ENCODE assay signal across 37 cellular contexts in the genomic region with DNA sequence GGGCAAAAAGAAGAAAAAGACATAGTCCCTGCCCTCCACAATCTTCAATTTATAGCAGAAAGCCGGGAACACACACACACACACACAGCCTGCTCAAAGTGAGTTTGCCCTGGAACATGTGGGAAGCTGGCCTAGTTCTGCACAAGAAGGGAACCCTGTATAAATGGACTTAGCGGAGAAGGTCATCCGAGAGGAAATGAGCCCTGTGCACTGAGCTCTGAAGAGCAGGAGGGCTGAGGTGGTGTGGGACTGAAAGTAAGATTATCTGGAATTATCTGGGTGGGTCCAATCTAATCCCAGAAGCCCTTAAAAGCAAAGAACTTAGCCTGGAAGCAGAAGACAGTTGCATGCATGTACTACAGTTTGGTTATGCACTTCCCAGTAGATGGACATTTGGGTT.
"Had no signal": no experiment of that assay in that cellular context is flagged by ENCODE, and none has a peak within 500 bp of the region (broad histone marks: within the 10 kb centered on the region; RNA-seq: fewer than 3 reads in every experiment).

No MANE protein-coding gene starts in this region.

- H3K27me3 Mint-ChIP-seq: activated B cell treated with CpG ODN at 0.5 μM for 24 hours; activated CD4-positive, alpha-beta memory T cell treated with anti-CD3 and anti-CD28 coated beads for 36 hours; activated CD8-positive, alpha-beta T cell treated with anti-CD3 and anti-CD28 coated beads for 36 hours; activated naive CD8-positive, alpha-beta T cell treated with anti-CD3 and anti-CD28 coated beads for 36 hours; activated T-helper 17 cell treated with anti-CD3 and anti-CD28 coated beads, Interleukin-2, amount 50 U/mL, for 72 hours had no signal

- H3K4me3 Mint-ChIP-seq: activated B cell treated with CpG ODN at 0.5 μM for 24 hours; activated CD4-positive, alpha-beta memory T cell treated with anti-CD3 and anti-CD28 coated beads for 36 hours; activated CD4-positive, alpha-beta T cell treated with anti-CD3 and anti-CD28 coated beads, Interleukin-2, amount 10 ng/mL, durations not matched to agents 24 days and 14 days; activated CD8-positive, alpha-beta T cell treated with anti-CD3 and anti-CD28 coated beads for 36 hours; activated naive CD4-positive, alpha-beta T cell treated with anti-CD3 and anti-CD28 coated beads for 36 hours; activated naive CD8-positive, alpha-beta T cell treated with anti-CD3 and anti-CD28 coated beads for 36 hours; activated T-cell treated with anti-CD3 and anti-CD28 coated beads, Interleukin-2, amount 50 U/mL, for 4 hours; activated T-cell treated with anti-CD3 and anti-CD28 coated beads, Interleukin-2, amount 50 U/mL, for 72 hours; activated T-helper 1 cell treated with anti-CD3 and anti-CD28 coated beads, Interleukin-12 subunit alpha, Interleukin-12 subunit beta, Interleukin-2, Interleukin-4 antibody, amounts not matched to agents 30 ng/mL and 10 ng/mL and 1 ng/mL, durations not matched to agents 14 hours and 24 hours and 36 hours; activated T-helper 17 cell treated with anti-CD3 and anti-CD28 coated beads, Interleukin-2, amount 50 U/mL, for 72 hours; T-helper 1 cell treated with Interleukin-12 subunit alpha and Interleukin-12 subunit beta and Interleukin-4 antibody, amounts not matched to agents 30 μg/mL and 1 μg/mL, for 36 hours; T-helper 2 cell treated with Interferon-gamma antibody and Interleukin-4, amounts not matched to agents 5 μg/mL and 100 μg/mL, for 36 hours had no signal

- H3K4me1 Mint-ChIP-seq: activated B cell treated with CpG ODN at 0.5 μM for 24 hours; activated CD4-positive, alpha-beta T cell treated with anti-CD3 and anti-CD28 coated beads, Interleukin-2, amount 10 ng/mL, durations not matched to agents 24 days and 14 days; activated naive CD8-positive, alpha-beta T cell treated with anti-CD3 and anti-CD28 coated beads for 36 hours; activated T-helper 17 cell treated with anti-CD3 and anti-CD28 coated beads, Interleukin-2, amount 50 U/mL, for 72 hours had no signal

- H3K9me3 ChIP-seq: adrenal gland, body of pancreas, breast epithelium had no signal

- H3K36me3 ChIP-seq: adrenal gland, brain microvascular endothelial cell, breast epithelium had no signal

- FAIRE-seq: astrocyte, TTC549 had no signal

- H3K4me3 ChIP-seq: adrenal gland, body of pancreas, breast epithelium had no signal

- H3K4me1 ChIP-seq: adrenal gland, body of pancreas, breast epithelium had no signal

- ATAC-seq: activated CD8-positive, alpha-beta T cell treated with anti-CD3 and anti-CD28 coated beads for 36 hours; activated naive CD4-positive, alpha-beta T cell treated with anti-CD3 and anti-CD28 coated beads, Interleukin-2, amount 50 U/mL, for 72 hours; activated T-cell treated with anti-CD3 and anti-CD28 coated beads, Interleukin-2, amount 50 U/mL, for 4 hours; activated T-cell treated with anti-CD3 and anti-CD28 coated beads, Interleukin-2, amount 50 U/mL, for 72 hours; activated T-helper 17 cell treated with anti-CD3 and anti-CD28 coated beads, Interleukin-2, amount 50 U/mL, for 72 hours; body of pancreas had no signal

- H3K27me3 ChIP-seq: adrenal gland, body of pancreas, brain microvascular endothelial cell, breast epithelium had no signal

- H3K27ac ChIP-seq: adrenal gland, body of pancreas, brain microvascular endothelial cell, breast epithelium, VCaP had no signal

- DNase-seq: activated B cell treated with CpG ODN at 0.5 μM for 24 hours; activated CD4-positive, alpha-beta memory T cell treated with anti-CD3 and anti-CD28 coated beads for 36 hours; activated CD4-positive, alpha-beta T cell treated with anti-CD3 and anti-CD28 coated beads for 4 hours; activated CD4-positive, alpha-beta T cell treated with anti-CD3 and anti-CD28 coated beads, Interleukin-2, amount 10 ng/mL, durations not matched to agents 24 days and 14 days; activated CD4-positive, alpha-beta T cell treated with anti-CD3 and anti-CD28 coated beads, Interleukin-2, amount 50 U/mL, for 1 hour; activated CD4-positive, alpha-beta T cell treated with anti-CD3 and anti-CD28 coated beads, Interleukin-2, amount 50 U/mL, for 4 hours; activated CD4-positive, CD25-positive, alpha-beta regulatory T cell treated with anti-CD3 and anti-CD28 coated beads, Interleukin-2, amount 50 U/mL, for 72 hours; activated CD8-positive, alpha-beta memory T cell treated with anti-CD3 and anti-CD28 coated beads, Interleukin-2, amount 50 U/mL, for 4 hours; activated CD8-positive, alpha-beta T cell treated with anti-CD3 and anti-CD28 coated beads for 36 hours; activated effector memory CD4-positive, alpha-beta T cell treated with anti-CD3 and anti-CD28 coated beads, Interleukin-2, amount 50 U/mL, for 16 hours; activated gamma-delta T cell treated with Interleukin-2 at 50 U/mL for 16 hours; activated naive CD4-positive, alpha-beta T cell; activated naive CD4-positive, alpha-beta T cell treated with anti-CD3 and anti-CD28 coated beads for 36 hours; activated naive CD4-positive, alpha-beta T cell treated with anti-CD3 and anti-CD28 coated beads, Interleukin-2, amount 50 U/mL, for 16 hours; activated naive CD8-positive, alpha-beta T cell treated with anti-CD3 and anti-CD28 coated beads for 36 hours; activated T-cell treated with anti-CD3 and anti-CD28 coated beads for 4 hours; activated T-cell treated with anti-CD3 and anti-CD28 coated beads, Interleukin-2, amount 50 U/mL, for 1 hour; activated T-cell treated with anti-CD3 and anti-CD28 coated beads, Interleukin-2, amount 50 U/mL, for 4 hours; activated T-cell treated with anti-CD3 and anti-CD28 coated beads, Interleukin-2, amount 50 U/mL, for 72 hours; adrenal gland; amniotic stem cell; aorta; body of pancreas; brain microvascular endothelial cell; central memory CD4-positive, alpha-beta T cell; T-helper 1 cell; T-helper 2 cell; T-helper 9 cell had no signal

- H3K9me3 Mint-ChIP-seq: activated B cell treated with CpG ODN at 0.5 μM for 24 hours; activated CD4-positive, alpha-beta memory T cell treated with anti-CD3 and anti-CD28 coated beads for 36 hours; activated CD4-positive, alpha-beta T cell treated with anti-CD3 and anti-CD28 coated beads, Interleukin-2, amount 10 ng/mL, durations not matched to agents 24 days and 14 days; activated CD8-positive, alpha-beta T cell treated with anti-CD3 and anti-CD28 coated beads for 36 hours; activated naive CD4-positive, alpha-beta T cell treated with anti-CD3 and anti-CD28 coated beads for 36 hours; activated naive CD4-positive, alpha-beta T cell treated with anti-CD3 and anti-CD28 coated beads, Interleukin-2, amount 50 U/mL, for 72 hours; activated naive CD8-positive, alpha-beta T cell treated with anti-CD3 and anti-CD28 coated beads for 36 hours; activated T-cell treated with anti-CD3 and anti-CD28 coated beads, Interleukin-2, amount 50 U/mL, for 4 hours; activated T-cell treated with anti-CD3 and anti-CD28 coated beads, Interleukin-2, amount 50 U/mL, for 72 hours; activated T-helper 1 cell treated with anti-CD3 and anti-CD28 coated beads, Interleukin-12 subunit alpha, Interleukin-12 subunit beta, Interleukin-2, Interleukin-4 antibody, amounts not matched to agents 30 ng/mL and 10 ng/mL and 1 ng/mL, durations not matched to agents 14 hours and 24 hours and 36 hours; activated T-helper 17 cell treated with anti-CD3 and anti-CD28 coated beads, Interleukin-2, amount 50 U/mL, for 72 hours; T-helper 1 cell treated with Interleukin-12 subunit alpha and Interleukin-12 subunit beta and Interleukin-4 antibody, amounts not matched to agents 30 μg/mL and 1 μg/mL, for 36 hours; T-helper 2 cell treated with Interferon-gamma antibody and Interleukin-4, amounts not matched to agents 5 μg/mL and 100 μg/mL, for 36 hours had no signal

- H3K27ac Mint-ChIP-seq: activated B cell treated with CpG ODN at 0.5 μM for 24 hours; activated CD4-positive, alpha-beta memory T cell treated with anti-CD3 and anti-CD28 coated beads for 36 hours; activated CD4-positive, alpha-beta T cell treated with anti-CD3 and anti-CD28 coated beads, Interleukin-2, amount 10 ng/mL, durations not matched to agents 24 days and 14 days; activated CD8-positive, alpha-beta T cell treated with anti-CD3 and anti-CD28 coated beads for 36 hours; activated naive CD4-positive, alpha-beta T cell treated with anti-CD3 and anti-CD28 coated beads for 36 hours; activated naive CD4-positive, alpha-beta T cell treated with anti-CD3 and anti-CD28 coated beads, Interleukin-2, amount 50 U/mL, for 72 hours; activated naive CD8-positive, alpha-beta T cell treated with anti-CD3 and anti-CD28 coated beads for 36 hours; activated T-cell treated with anti-CD3 and anti-CD28 coated beads, Interleukin-2, amount 50 U/mL, for 72 hours; activated T-helper 1 cell treated with anti-CD3 and anti-CD28 coated beads, Interleukin-12 subunit alpha, Interleukin-12 subunit beta, Interleukin-2, Interleukin-4 antibody, amounts not matched to agents 30 ng/mL and 10 ng/mL and 1 ng/mL, durations not matched to agents 14 hours and 24 hours and 36 hours; activated T-helper 17 cell treated with anti-CD3 and anti-CD28 coated beads, Interleukin-2, amount 50 U/mL, for 72 hours; T-helper 1 cell treated with Interleukin-12 subunit alpha and Interleukin-12 subunit beta and Interleukin-4 antibody, amounts not matched to agents 30 μg/mL and 1 μg/mL, for 36 hours; T-helper 2 cell treated with Interferon-gamma antibody and Interleukin-4, amounts not matched to agents 5 μg/mL and 100 μg/mL, for 36 hours had no signal
